18 cellular contexts compared by ENCODE assay signal in the genomic region with DNA sequence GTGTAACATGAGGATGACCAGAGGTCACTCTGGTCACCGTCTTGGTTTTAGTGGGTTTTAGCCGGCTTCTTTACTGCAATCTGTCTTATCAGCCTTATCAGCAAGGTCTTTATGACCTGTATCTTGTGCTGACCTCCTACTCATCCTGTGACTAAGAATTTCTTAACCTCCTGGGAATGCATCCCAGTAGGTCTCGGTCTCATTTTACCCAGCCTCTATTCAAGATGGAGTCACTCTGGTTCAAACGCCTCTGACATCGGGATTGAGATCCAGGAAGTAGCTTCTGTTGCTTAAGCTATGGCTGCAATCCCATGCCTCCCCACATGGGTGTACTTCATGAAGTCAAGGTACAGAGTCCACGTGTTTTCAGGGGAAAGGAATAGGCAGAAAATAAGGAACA. TPM values are rescaled to one million over a fixed set of nuclear protein-coding genes. Genes with fewer than 3 reads are reported as not detected.
DNase-seq lines count a peak whose midpoint lies in the region; ATAC-seq, FAIRE-seq and TF ChIP-seq lines count a peak whose summit lies in the region.
"Had no signal": no experiment of that assay in that cellular context is flagged by ENCODE, and none has a peak within 500 bp of the region (broad histone marks: within the 10 kb centered on the region; RNA-seq: fewer than 3 reads in every experiment).

No MANE protein-coding gene starts in this region.

- H3K27ac ChIP-seq in angular gyrus (ENCODE audit: low read depth, low read length) (peak overlapping the region; percentile 62), kidney (ENCODE audit: low read depth in 2 of 2, low read length in 2 of 2) (no peak overlapping the region)

- no peak overlapping the region for H3K4me3 Mint-ChIP-seq in Caco-2 (ENCODE audit: unreplicated experiment)
- H3K4me3 Mint-ChIP-seq: activated naive CD4-positive, alpha-beta T cell treated with anti-CD3 and anti-CD28 coated beads for 36 hours had no signal

- H3K9me3 ChIP-seq in Caco-2 (no peaks in the 10 kb centered on the region), kidney (ENCODE audit: control insufficient read depth in 1 of 2, low read length in 2 of 2) (no peaks in the 10 kb centered on the region)

- no peak overlapping the region for H3K27ac Mint-ChIP-seq in Caco-2 (ENCODE audit: unreplicated experiment)
- H3K27ac Mint-ChIP-seq: activated naive CD4-positive, alpha-beta T cell treated with anti-CD3 and anti-CD28 coated beads for 36 hours had no signal

- no peak overlapping the region for H3K9ac ChIP-seq in kidney (ENCODE audit: low read length in 2 of 2)

- no peak overlapping the region for H3K4me3 ChIP-seq in Caco-2 (ENCODE audit: low read depth, low read length)
- no peak overlapping the region for H3K4me3 ChIP-seq in foreskin fibroblast (ENCODE audit: low read depth in 1 of 2, low read length in 2 of 2)
- H3K4me3 ChIP-seq in kidney (ENCODE audit: low read length in 2 of 2), result no peak overlapping the region

- TF ChIP-seq CTCF in Caco-2 (IDR thresholded peaks at IDR 0.05; ENCODE audit: insufficient read depth in 1 of 2, low read depth in 1 of 2, low read length in 1 of 2, severe bottlenecking in 1 of 2, unreplicated experiment in 1 of 2), result peak in 1 of 2 experiments; percentile 0
- TF ChIP-seq CTCF in foreskin fibroblast (IDR thresholded peaks at IDR 0.05; ENCODE audit: low read depth, low read length), result no peak
- no peak for TF ChIP-seq CTCF in kidney (IDR thresholded peaks at IDR 0.05; ENCODE audit: borderline replicate concordance, extremely low read depth, insufficient read depth)

- H3K36me3 Mint-ChIP-seq in Caco-2 (ENCODE audit: insufficient read depth, unreplicated experiment), result no peaks in the 10 kb centered on the region

- POLR2A ChIA-PET in Caco-2 (lab: Charles Lee), result no interaction called here

- FAIRE-seq in kidney (lab: Jason Lieb, UNC) (no peak), HTR-8/SVneo (lab: Jason Lieb, UNC) (no peak)
- FAIRE-seq: H54 had no signal

- no peaks in the 10 kb centered on the region for H3K4me1 Mint-ChIP-seq in Caco-2 (ENCODE audit: low read depth, unreplicated experiment)

- intact Hi-C loops in Caco-2 (cut with micrococcal nuclease; ENCODE audit: unreplicated experiment) (no loop called here), left colon (cut with DNase I, micrococcal nuclease) (no loop called here), kidney (cut with DNase I) (no loop called here)

- H3K4me1 ChIP-seq in Caco-2 (peaks cover 18% of the 10 kb centered on the region), kidney (ENCODE audit: control insufficient read depth in 1 of 2, insufficient read depth in 1 of 2, low read depth in 1 of 2, low read length in 2 of 2) (no peaks in the 10 kb centered on the region)

- ATAC-seq in left colon (peak; percentile 62), GM19463 (IDR thresholded peaks at IDR 0.05; ENCODE audit: unreplicated experiment) (no peak)

- no peaks in the 10 kb centered on the region for H3K27me3 ChIP-seq in Caco-2 (replicated peaks; ENCODE audit: control insufficient read depth, insufficient read depth, low read length)

- CTCF ChIA-PET in Caco-2 (lab: Charles Lee), result no interaction called here

- no peaks in the 10 kb centered on the region for H3K36me3 ChIP-seq in Caco-2 (ENCODE audit: control insufficient read depth, insufficient read depth, low read length)
- no peaks in the 10 kb centered on the region for H3K36me3 ChIP-seq in kidney (ENCODE audit: control insufficient read depth in 1 of 2, insufficient read depth in 2 of 2, low read length in 2 of 2)

- BruUV-seq in Caco-2 (replicated peaks; lab: Mats Ljungman, UMichigan), result no TSS peak

- no peaks in the 10 kb centered on the region for H3K27me3 Mint-ChIP-seq in Caco-2 (ENCODE audit: insufficient read depth, unreplicated experiment)

- no peaks in the 10 kb centered on the region for H3K9me3 Mint-ChIP-seq in Caco-2 (ENCODE audit: unreplicated experiment)
- H3K9me3 Mint-ChIP-seq: activated naive CD4-positive, alpha-beta T cell treated with anti-CD3 and anti-CD28 coated beads for 36 hours had no signal

- DNase-seq in Caco-2, result peak; percentile 11 to 45
- peak; percentile 82 for DNase-seq in M059J (ENCODE audit: low read depth)
- DNase-seq in left colon, result peak; percentile 67 to 73
- DNase-seq in foreskin fibroblast, result no peak
- no peak for DNase-seq in kidney
- DNase-seq in HTR-8/SVneo (ENCODE audit: insufficient read length, low spot score), result no peak
- DNase-seq: activated CD4-positive, alpha-beta T cell treated with anti-CD3 and anti-CD28 coated beads for 4 hours; activated CD8-positive, alpha-beta memory T cell treated with anti-CD3 and anti-CD28 coated beads, Interleukin-2, amount 50 U/mL, for 48 hours; activated naive CD4-positive, alpha-beta T cell treated with anti-CD3 and anti-CD28 coated beads for 36 hours; Calu3; hippocampal formation; MV-4-11; NCI-H2171; SIG-M5; stimulated activated CD4-positive, alpha-beta T cell treated with anti-CD3 and anti-CD28 coated beads, Interleukin-4, amount 100 ng/mL, for 4 hours had no signal

RNA-seq across cellular contexts. Expression of gene FMN2, which starts 19.9 kb away (rescaled TPM):
- total RNA-seq in Caco-2 (2022) (not detected in 2 replicates), left colon (1 to 10 TPM; 2.6 to 3.0 TPM), kidney (0.06 TPM)
- total RNA-seq in M059J (2014; rRNA removed; shearing (Covaris generic)), result 6.0 and 19.2 TPM in 2 replicates
- polyA plus RNA-seq in kidney (ENCODE audit: insufficient read depth, low read depth, low replicate concordance), result 3.4 TPM
- total RNA-seq: activated naive CD4-positive, alpha-beta T cell treated with anti-CD3 and anti-CD28 coated beads for 36 hours had no signal

Comparison
In these comparisons a context has a peak if more than half of its experiments do, and no peak if none do; other contexts are left out.
1. DNase-seq: peak in Caco-2 (2 of 2), M059J (single experiment) and left colon (2 of 2); none in foreskin fibroblast (0 of 2), kidney (single experiment) and HTR-8/SVneo (single experiment).